Comparison of ENCODE assay signal across 10 cellular contexts in the genomic region with DNA sequence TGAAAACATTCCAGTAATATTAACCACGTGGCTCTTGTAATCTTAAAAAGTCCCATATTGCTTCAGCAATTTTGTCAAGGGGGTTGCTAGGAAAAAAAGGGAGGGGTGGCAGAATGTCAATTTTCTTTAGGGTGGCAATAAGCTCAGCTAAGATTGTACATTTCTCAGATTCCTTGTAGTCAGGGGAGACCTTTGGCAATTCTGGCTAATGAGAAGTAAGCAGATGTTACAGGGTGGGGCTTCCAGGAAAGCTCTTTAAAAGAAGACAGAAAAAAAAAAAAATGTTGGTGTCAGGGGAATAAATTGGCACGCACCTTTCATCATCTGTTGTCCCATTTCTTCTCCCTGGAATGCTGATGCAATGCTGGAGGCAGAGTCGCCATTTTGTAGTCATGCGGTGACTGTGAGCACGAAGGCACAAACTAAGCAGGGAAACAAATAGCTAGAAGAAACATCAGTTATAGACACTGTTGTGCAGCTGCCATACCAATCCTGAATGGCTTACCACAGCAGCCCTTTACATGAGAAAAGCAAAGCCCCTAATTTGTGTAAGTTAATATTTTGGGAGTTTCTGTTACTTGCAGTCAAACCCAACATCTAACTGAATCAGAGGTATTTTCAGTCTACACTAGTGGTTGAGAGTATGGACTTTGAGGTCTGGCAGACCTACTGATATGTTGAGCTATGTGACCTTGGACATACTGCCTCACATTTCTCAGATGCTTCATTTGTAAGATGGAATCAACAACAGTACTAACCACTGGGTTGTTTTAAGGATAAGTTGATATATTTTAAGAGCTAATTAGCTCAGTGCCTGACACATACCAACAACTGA.
DNase-seq lines count a peak whose midpoint lies in the region; ATAC-seq lines count a peak whose summit lies in the region.
"Had no signal": no experiment of that assay in that cellular context is flagged by ENCODE, and none has a peak within 500 bp of the region (broad histone marks: within the 10 kb centered on the region; RNA-seq: fewer than 3 reads in every experiment).

No MANE protein-coding gene starts in this region.

- DNase-seq in DMS 273 treated with DMSO at 0.1 percent for 48 hours (lab: John Stamatoyannopoulos, UW) (peak; percentile 37), GM19240 (ENCODE audit: insufficient read length, low spot score) (peak; percentile 7), astrocyte of the hippocampus (ENCODE audit: low read depth, low spot score) (peak; percentile 50), NCI-H2196 treated with DMSO at 0.1 percent for 48 hours (lab: John Stamatoyannopoulos, UW; ENCODE audit: unreplicated experiment) (no peak), ecto neural progenitor cell (ENCODE audit: low spot score) (no peak), NCI-H345 (lab: John Stamatoyannopoulos, UW) (no peak)
- DNase-seq in activated CD4-positive, CD25-positive, alpha-beta regulatory T cell treated with anti-CD3 and anti-CD28 coated beads, Interleukin-2, amount 50 U/mL, for 72 hours = no peak
- DNase-seq: CD8-positive, alpha-beta T cell had no signal

- ATAC-seq in HG03045 (IDR thresholded peaks at IDR 0.05; ENCODE audit: unreplicated experiment) = peak; percentile 46
- ATAC-seq: CD8-positive, alpha-beta T cell; Panc1 had no signal

Comparison
In these comparisons a context has a peak if more than half of its experiments do, and no peak if none do; other contexts are left out.
1. DNase-seq: peak in DMS 273 treated with DMSO at 0.1 percent for 48 hours (single experiment), GM19240 (single experiment) and astrocyte of the hippocampus (single experiment); none in activated CD4-positive, CD25-positive, alpha-beta regulatory T cell treated with anti-CD3 and anti-CD28 coated beads, Interleukin-2, amount 50 U/mL, for 72 hours (single experiment), NCI-H2196 treated with DMSO at 0.1 percent for 48 hours (single experiment), ecto neural progenitor cell (single experiment) and NCI-H345 (single experiment).